19 cellular contexts compared by ENCODE assay signal in the genomic region with DNA sequence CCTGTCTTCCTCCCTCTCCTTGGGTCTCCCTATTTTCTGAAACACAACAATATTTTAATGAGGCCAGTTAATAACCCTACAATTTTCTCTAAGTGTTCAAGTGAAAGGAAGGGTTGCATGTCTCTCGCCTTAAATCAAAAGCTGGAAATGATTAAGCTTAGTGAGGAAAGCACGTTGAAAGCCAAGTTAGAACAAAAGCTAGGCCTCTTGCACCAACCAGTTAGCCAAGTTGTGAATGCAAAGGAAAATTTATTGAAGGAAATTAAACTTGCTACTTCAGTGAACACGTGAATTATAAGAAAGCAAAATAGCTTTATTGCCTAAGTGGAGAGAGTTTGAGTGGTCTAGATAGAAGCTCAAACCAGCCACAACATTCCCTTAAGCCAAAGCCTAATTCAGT.
"Had no signal": no experiment of that assay in that cellular context is flagged by ENCODE, and none has a peak within 500 bp of the region (broad histone marks: within the 10 kb centered on the region; RNA-seq: fewer than 3 reads in every experiment).

No MANE protein-coding gene starts in this region.

- DNase-seq: activated B cell treated with CpG ODN at 0.5 μM for 24 hours; activated CD4-positive, alpha-beta T cell treated with anti-CD3 and anti-CD28 coated beads for 48 hours; activated CD8-positive, alpha-beta T cell treated with anti-CD3 and anti-CD28 coated beads for 36 hours; activated naive CD4-positive, alpha-beta T cell treated with anti-CD3 and anti-CD28 coated beads for 36 hours; activated T-cell treated with anti-CD3 and anti-CD28 coated beads, Interleukin-2, amount 50 U/mL, for 1 hour; caudate nucleus; effector memory CD8-positive, alpha-beta T cell; left cardiac atrium; lower lobe of right lung; sigmoid colon; spleen; stimulated activated CD4-positive, alpha-beta T cell treated with anti-CD3 and anti-CD28 coated beads, Interleukin-4, amount 100 ng/mL, for 4 hours; stimulated activated naive B cell treated with anti-CD40 and anti-IgM and Interleukin-4, amounts not matched to agents 10 μg/mL and 1 μg/mL and 100 μg/mL, for 72 hours; thyroid gland had no signal

- H3K9me3 Mint-ChIP-seq: activated CD8-positive, alpha-beta T cell treated with anti-CD3 and anti-CD28 coated beads for 36 hours; activated naive CD4-positive, alpha-beta T cell treated with anti-CD3 and anti-CD28 coated beads for 36 hours; activated T-helper 2 cell treated with anti-CD3 and anti-CD28 coated beads, Interferon-gamma antibody, Interleukin-2, Interleukin-4, amounts not matched to agents 10 μg/mL and 5 μg/mL and 100 μg/mL, durations not matched to agents 14 hours and 24 hours and 36 hours; effector memory CD8-positive, alpha-beta T cell; natural killer cell treated with Interleukin-12 subunit alpha and Interleukin-12 subunit beta and Interleukin-15 and Interleukin-18, amount 100 ng/mL, for 72 hours had no signal

- H3K36me3 Mint-ChIP-seq: brain; mesothelial cell of epicardium; natural killer cell treated with Interleukin-12 subunit alpha and Interleukin-12 subunit beta and Interleukin-15 and Interleukin-18, amount 100 ng/mL, for 72 hours; stimulated activated naive B cell treated with anti-CD40 and anti-IgM and Interleukin-4, amounts not matched to agents 10 μg/mL and 1 μg/mL and 100 μg/mL, for 72 hours had no signal

- H3K36me3 ChIP-seq: lower lobe of right lung, sigmoid colon, spleen, thyroid gland had no signal

- H3K9ac ChIP-seq: parathyroid adenoma had no signal

- H3K9me3 ChIP-seq: lower lobe of right lung, sigmoid colon, spleen, thyroid gland had no signal

- H3K4me1 ChIP-seq: lower lobe of right lung, parathyroid adenoma, sigmoid colon, spleen, thyroid gland had no signal

- H3K27ac ChIP-seq: lower lobe of right lung, parathyroid adenoma, sigmoid colon, spleen, thyroid gland had no signal

- H3K27me3 Mint-ChIP-seq: activated B cell treated with CpG ODN at 0.5 μM for 24 hours; activated CD8-positive, alpha-beta T cell treated with anti-CD3 and anti-CD28 coated beads for 36 hours; brain; effector memory CD8-positive, alpha-beta T cell; natural killer cell treated with Interleukin-12 subunit alpha and Interleukin-12 subunit beta and Interleukin-15 and Interleukin-18, amount 100 ng/mL, for 72 hours; stimulated activated naive B cell treated with anti-CD40 and anti-IgM and Interleukin-4, amounts not matched to agents 10 μg/mL and 1 μg/mL and 100 μg/mL, for 72 hours had no signal

- H2AFZ ChIP-seq: parathyroid adenoma had no signal

- H3K27ac Mint-ChIP-seq: activated B cell treated with CpG ODN at 0.5 μM for 24 hours; activated CD8-positive, alpha-beta T cell treated with anti-CD3 and anti-CD28 coated beads for 36 hours; activated naive CD4-positive, alpha-beta T cell treated with anti-CD3 and anti-CD28 coated beads for 36 hours; activated T-helper 2 cell treated with anti-CD3 and anti-CD28 coated beads, Interferon-gamma antibody, Interleukin-2, Interleukin-4, amounts not matched to agents 10 μg/mL and 5 μg/mL and 100 μg/mL, durations not matched to agents 14 hours and 24 hours and 36 hours; effector memory CD8-positive, alpha-beta T cell; mesothelial cell of epicardium; natural killer cell treated with Interleukin-12 subunit alpha and Interleukin-12 subunit beta and Interleukin-15 and Interleukin-18, amount 100 ng/mL, for 72 hours; stimulated activated naive B cell treated with anti-CD40 and anti-IgM and Interleukin-4, amounts not matched to agents 10 μg/mL and 1 μg/mL and 100 μg/mL, for 72 hours had no signal

- H3K4me3 Mint-ChIP-seq: activated B cell treated with CpG ODN at 0.5 μM for 24 hours; activated CD8-positive, alpha-beta T cell treated with anti-CD3 and anti-CD28 coated beads for 36 hours; activated naive CD4-positive, alpha-beta T cell treated with anti-CD3 and anti-CD28 coated beads for 36 hours; brain; effector memory CD8-positive, alpha-beta T cell; mesothelial cell of epicardium; natural killer cell treated with Interleukin-12 subunit alpha and Interleukin-12 subunit beta and Interleukin-15 and Interleukin-18, amount 100 ng/mL, for 72 hours; stimulated activated naive B cell treated with anti-CD40 and anti-IgM and Interleukin-4, amounts not matched to agents 10 μg/mL and 1 μg/mL and 100 μg/mL, for 72 hours had no signal

- ATAC-seq: activated CD8-positive, alpha-beta T cell treated with anti-CD3 and anti-CD28 coated beads for 36 hours; effector memory CD8-positive, alpha-beta T cell; left cardiac atrium; lower lobe of right lung; natural killer cell treated with Interleukin-12 subunit alpha and Interleukin-12 subunit beta and Interleukin-15 and Interleukin-18, amount 100 ng/mL, for 72 hours; stimulated activated naive B cell treated with anti-CD40 and anti-IgM and Interleukin-4, amounts not matched to agents 10 μg/mL and 1 μg/mL and 100 μg/mL, for 72 hours had no signal

- H3K27me3 ChIP-seq: sigmoid colon, spleen, thyroid gland had no signal

- H3K4me3 ChIP-seq: lower lobe of right lung, sigmoid colon, spleen, thyroid gland had no signal

- H3K79me2 ChIP-seq: parathyroid adenoma had no signal
